17 cellular contexts compared by ENCODE assay signal in genomic region chr16:71255721-71256120, GRCh38. TPM values are rescaled to one million over a fixed set of nuclear protein-coding genes. Genes with fewer than 3 reads are reported as not detected.
DNase-seq lines count a peak whose midpoint lies in the region; ATAC-seq lines count a peak whose summit lies in the region.
"Had no signal": no experiment of that assay in that cellular context is flagged by ENCODE, and none has a peak within 500 bp of the region (broad histone marks: within the 10 kb centered on the region; RNA-seq: fewer than 3 reads in every experiment).

No MANE protein-coding gene starts in this region.

- peaks cover 33% of the 10 kb centered on the region for H3K4me1 ChIP-seq in BLaER1
- peaks cover 26% of the 10 kb centered on the region for H3K4me1 ChIP-seq in neuron (ENCODE audit: insufficient read depth, low read length)

- H3K9ac ChIP-seq in BLaER1 = no peak overlapping the region; the same call in 1 of the 2 replicates

- H3K27ac ChIP-seq in BLaER1 = peak overlapping the region; percentile 47; the same call in 1 of the 2 replicates
- H3K27ac ChIP-seq: epithelial cell of prostate, upper lobe of left lung had no signal

- H3K9me3 ChIP-seq in BLaER1 (no peaks in the 10 kb centered on the region), neuron (ENCODE audit: low read length) (no peaks in the 10 kb centered on the region)
- H3K9me3 ChIP-seq: mucosa of descending colon, upper lobe of left lung had no signal

- ATAC-seq in GM21381 (IDR thresholded peaks at IDR 0.05; ENCODE audit: unreplicated experiment) (no peak), GM21528 (IDR thresholded peaks at IDR 0.05; ENCODE audit: low FRiP score, unreplicated experiment) (no peak), HG03354 (IDR thresholded peaks at IDR 0.05; ENCODE audit: poor library complexity, severe bottlenecking, unreplicated experiment) (no peak)
- ATAC-seq: mucosa of descending colon, sciatic nerve had no signal

- DNase-seq in NCI-H146 treated with DMSO at 0.1 percent for 48 hours (lab: John Stamatoyannopoulos, UW; ENCODE audit: unreplicated experiment) (peak; percentile 51), globus pallidus (ENCODE audit: low spot score) (peak; percentile 77), posterior vena cava (ENCODE audit: low spot score) (no peak)
- DNase-seq: activated CD4-positive, alpha-beta T cell treated with anti-CD3 and anti-CD28 coated beads, Interleukin-2, amount 50 U/mL, for 4 hours; DMS153; kidney; mucosa of descending colon; stimulated activated CD4-positive, alpha-beta T cell treated with anti-CD3 and anti-CD28 coated beads, Interleukin-4, amount 100 ng/mL, for 4 hours; upper lobe of left lung had no signal

- H3K36me3 ChIP-seq in BLaER1 (no peaks in the 10 kb centered on the region), neuron (ENCODE audit: insufficient read depth, low read length) (no peaks in the 10 kb centered on the region)
- H3K36me3 ChIP-seq: upper lobe of left lung had no signal

- intact Hi-C loops in posterior vena cava (cut with DNase I) = no loop called here

- H3K4me2 ChIP-seq in BLaER1 = peak overlapping the region; percentile 73

- H3K4me3 ChIP-seq in BLaER1 = no peak overlapping the region
- H3K4me3 ChIP-seq in neuron (ENCODE audit: low read length) = peak overlapping the region; percentile 10
- H3K4me3 ChIP-seq: mucosa of descending colon, upper lobe of left lung had no signal

- H4K20me1 ChIP-seq in BLaER1 = no peaks in the 10 kb centered on the region

- H2AFZ ChIP-seq in neuron (ENCODE audit: low read depth, low read length) = no peak overlapping the region

- no peaks in the 10 kb centered on the region for H3K27me3 ChIP-seq in BLaER1
- no peaks in the 10 kb centered on the region for H3K27me3 ChIP-seq in neuron (ENCODE audit: insufficient read depth, low read length)
- H3K27me3 ChIP-seq: upper lobe of left lung had no signal

RNA-seq across cellular contexts. Expression of gene HYDIN, which starts 25.2 kb away (rescaled TPM):
- total RNA-seq in posterior vena cava = 1 to 10 TPM; 2.8 to 3.5 TPM
- total RNA-seq: glomerular endothelial cell had no signal

RNA-seq across cellular contexts. Expression of gene CMTR2, which starts 33.5 kb away (rescaled TPM):
- total RNA-seq in posterior vena cava = 10 to 100 TPM; 13.9 to 16.9 TPM
